1 cellular context compared by ENCODE assay signal in the genomic region with DNA sequence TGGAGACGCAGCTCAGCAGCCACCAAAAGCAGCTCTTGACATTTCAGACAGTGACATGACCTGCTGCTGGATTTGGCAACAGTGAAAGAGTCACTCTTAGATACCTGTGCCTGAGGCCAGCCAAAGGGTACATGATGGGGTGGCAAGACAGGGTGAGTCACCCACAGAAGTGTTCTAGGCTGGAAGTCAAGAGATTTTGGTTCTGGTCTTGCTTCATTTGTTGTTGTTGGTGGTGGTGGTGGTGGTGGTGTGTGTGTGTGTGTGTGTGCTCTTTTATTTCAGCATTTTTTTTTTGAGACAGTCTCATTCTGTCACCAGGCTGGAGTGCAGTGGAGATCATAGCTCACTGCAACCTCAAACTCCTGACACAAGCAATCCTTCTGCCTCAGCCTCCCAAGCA.
TF ChIP-seq lines count a peak whose summit lies in the region.

No MANE protein-coding gene starts in this region.

TF ChIP-seq in SK-N-SH, 30 proteins besides CTCF, POLR2A, EP300 and RAD21:
- TF ChIP-seq POLR2AphosphoS5 (IDR thresholded peaks at IDR 0.05; ENCODE audit: low read depth, low read length), result no peak
